ENCODE assay signal across 14 cellular contexts in the genomic region with DNA sequence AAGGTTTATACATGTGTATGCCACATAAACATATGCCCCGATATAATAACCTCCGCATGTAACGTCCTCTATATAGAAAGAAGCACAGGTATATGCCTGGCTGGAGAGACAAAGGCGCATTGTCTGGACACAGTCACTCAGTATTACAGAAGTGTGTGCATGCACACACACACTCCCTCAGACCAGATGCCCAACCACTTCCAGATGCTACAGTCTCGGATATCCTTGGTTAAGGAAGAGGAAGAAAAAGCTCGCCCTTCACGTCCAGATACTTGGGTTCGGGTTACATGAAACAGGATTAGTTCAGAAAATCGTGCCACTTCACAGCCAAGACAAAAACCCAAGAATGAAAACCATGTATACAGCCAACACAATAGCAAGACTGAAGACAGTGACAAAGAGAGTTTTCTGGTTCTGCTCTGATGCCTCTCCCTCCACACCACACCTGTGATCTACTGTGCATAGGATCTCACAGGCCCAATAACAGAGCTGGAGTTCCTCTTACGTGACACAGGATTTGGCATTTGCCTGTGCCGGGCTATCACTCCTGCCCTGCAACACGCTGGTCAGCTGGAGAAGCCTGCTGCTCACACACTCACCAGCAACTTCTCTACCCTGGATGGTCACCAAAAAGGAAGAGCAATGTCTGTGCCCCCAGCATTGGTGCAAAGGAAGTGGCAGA.
DNase-seq lines count a peak whose midpoint lies in the region; ATAC-seq, FAIRE-seq and TF ChIP-seq lines count a peak whose summit lies in the region.
"Had no signal": no experiment of that assay in that cellular context is flagged by ENCODE, and none has a peak within 500 bp of the region (broad histone marks: within the 10 kb centered on the region; RNA-seq: fewer than 3 reads in every experiment).

No MANE protein-coding gene starts in this region.

- TF ChIP-seq EP300 in SK-N-SH (IDR thresholded peaks at IDR 0.05; ENCODE audit: borderline replicate concordance in 1 of 2, low read depth in 1 of 2, low read length in 1 of 2) = peak in 1 of 2 experiments; percentile 54; a peak in 1 of 4 replicates

- H3K4me3 Mint-ChIP-seq in activated naive CD8-positive, alpha-beta T cell treated with anti-CD3 and anti-CD28 coated beads, Interleukin-2, amount 10 ng/mL, durations not matched to agents 7 days and 5 days = no peak overlapping the region
- no peak overlapping the region for H3K4me3 Mint-ChIP-seq in activated naive CD8-positive, alpha-beta T cell treated with anti-CD3 and anti-CD28 coated beads for 36 hours

- H3K27me3 Mint-ChIP-seq in activated naive CD8-positive, alpha-beta T cell treated with anti-CD3 and anti-CD28 coated beads, Interleukin-2, amount 10 ng/mL, durations not matched to agents 7 days and 5 days = no peaks in the 10 kb centered on the region
- no peaks in the 10 kb centered on the region for H3K27me3 Mint-ChIP-seq in activated naive CD8-positive, alpha-beta T cell treated with anti-CD3 and anti-CD28 coated beads for 36 hours

- POLR2A ChIA-PET in activated naive CD8-positive, alpha-beta T cell treated with anti-CD3 and anti-CD28 coated beads, Interleukin-2, amount 10 ng/mL, durations not matched to agents 7 days and 5 days (lab: Charles Lee) = no interaction called here
- POLR2A ChIA-PET in SK-N-SH (lab: Yijun Ruan, JAX) = no interaction called here

- H3K9me3 ChIP-seq in SK-N-SH = no peaks in the 10 kb centered on the region
- H3K9me3 ChIP-seq in hepatocyte (ENCODE audit: low read depth) = no peaks in the 10 kb centered on the region
- H3K9me3 ChIP-seq: transverse colon had no signal

- no peaks in the 10 kb centered on the region for H3K9me3 Mint-ChIP-seq in activated naive CD8-positive, alpha-beta T cell treated with anti-CD3 and anti-CD28 coated beads, Interleukin-2, amount 10 ng/mL, durations not matched to agents 7 days and 5 days
- no peaks in the 10 kb centered on the region for H3K9me3 Mint-ChIP-seq in activated naive CD8-positive, alpha-beta T cell treated with anti-CD3 and anti-CD28 coated beads for 36 hours

- H3K4me2 ChIP-seq in SK-N-SH (peak overlapping the region; percentile 52; the same call in 1 of the 2 replicates), hepatocyte (peak overlapping the region; percentile 13)

- FAIRE-seq in GM19239 (lab: Jason Lieb, UNC) = no peak
- FAIRE-seq: endothelial cell of umbilical vein had no signal

- H3K36me3 ChIP-seq in SK-N-SH (replicated peaks in 1 of 2; ENCODE audit: control insufficient read depth in 1 of 2, insufficient read depth in 2 of 2, low read length in 1 of 2) (no peaks in the 10 kb centered on the region), hepatocyte (replicated peaks; ENCODE audit: insufficient read depth, low read depth) (no peaks in the 10 kb centered on the region)
- H3K36me3 ChIP-seq: transverse colon had no signal

- H3K4me1 ChIP-seq in SK-N-SH (ENCODE audit: control insufficient read depth in 1 of 2, insufficient read depth in 2 of 2, low read depth in 1 of 2, low read length in 1 of 2) = peaks cover 34 to 84% of the 10 kb centered on the region in 2 experiments
- peaks cover 57% of the 10 kb centered on the region for H3K4me1 ChIP-seq in hepatocyte (ENCODE audit: insufficient read depth)

- H4K20me1 ChIP-seq in SK-N-SH (ENCODE audit: insufficient read depth) (no peaks in the 10 kb centered on the region; the same call in 1 of the 2 replicates), hepatocyte (ENCODE audit: insufficient read depth, poor library complexity, severe bottlenecking) (peaks cover 36% of the 10 kb centered on the region)

- H3K9me2 ChIP-seq in SK-N-SH = no peaks in the 10 kb centered on the region
- no peaks in the 10 kb centered on the region for H3K9me2 ChIP-seq in hepatocyte (replicated peaks; ENCODE audit: insufficient read depth)

- ATAC-seq in activated naive CD8-positive, alpha-beta T cell treated with anti-CD3 and anti-CD28 coated beads, Interleukin-2, amount 10 ng/mL, durations not matched to agents 7 days and 5 days (ENCODE audit: low read depth) = no peak
- ATAC-seq: HCT116 had no signal

- WGBS in SK-N-SH (ENCODE audit: low lambda C conversion rate) = 51% methylated on average over 10 of the region's 12 CpGs
- WGBS in hepatocyte (ENCODE audit: low lambda C conversion rate, missing lambda C conversion rate) = 60% methylated on average over 12 of the region's 12 CpGs

- H3K9ac ChIP-seq in SK-N-SH = no peak overlapping the region

- H3K36me3 Mint-ChIP-seq in activated naive CD8-positive, alpha-beta T cell treated with anti-CD3 and anti-CD28 coated beads, Interleukin-2, amount 10 ng/mL, durations not matched to agents 7 days and 5 days = peaks cover 5% of the 10 kb centered on the region
- H3K36me3 Mint-ChIP-seq in activated naive CD8-positive, alpha-beta T cell treated with anti-CD3 and anti-CD28 coated beads for 36 hours = peaks cover 6% of the 10 kb centered on the region

- H3K4me1 Mint-ChIP-seq in activated naive CD8-positive, alpha-beta T cell treated with anti-CD3 and anti-CD28 coated beads, Interleukin-2, amount 10 ng/mL, durations not matched to agents 7 days and 5 days = peaks cover 27% of the 10 kb centered on the region
- peaks cover 52% of the 10 kb centered on the region for H3K4me1 Mint-ChIP-seq in activated naive CD8-positive, alpha-beta T cell treated with anti-CD3 and anti-CD28 coated beads for 36 hours

- DNase-seq in activated naive CD8-positive, alpha-beta T cell treated with anti-CD3 and anti-CD28 coated beads, Interleukin-2, amount 10 ng/mL, durations not matched to agents 7 days and 5 days = no peak
- DNase-seq in activated naive CD8-positive, alpha-beta T cell treated with anti-CD3 and anti-CD28 coated beads for 36 hours = no peak
- DNase-seq in SK-N-SH = peak; percentile 65
- DNase-seq in hepatocyte (ENCODE audit: low spot score) = no peak
- DNase-seq in GM19239 (ENCODE audit: insufficient read length, low spot score) = no peak
- DNase-seq in effector CD4-positive, alpha-beta T cell = no peak
- DNase-seq in islet precursor cell = no peak
- DNase-seq: activated effector memory CD4-positive, alpha-beta T cell treated with anti-CD3 and anti-CD28 coated beads, Interleukin-2, amount 50 U/mL, for 16 hours; NCI-H748 treated with DMSO at 0.1 percent for 48 hours; T1000; transverse colon had no signal

- H3K4me3 ChIP-seq in SK-N-SH (ENCODE audit: low read depth in 2 of 2, low read length in 1 of 2) (no peak overlapping the region), hepatocyte (no peak overlapping the region)
- H3K4me3 ChIP-seq: transverse colon had no signal

- H3K27me3 ChIP-seq in SK-N-SH (ENCODE audit: insufficient read depth) (no peaks in the 10 kb centered on the region), hepatocyte (no peaks in the 10 kb centered on the region)
- H3K27me3 ChIP-seq: transverse colon had no signal

- TF ChIP-seq CTCF in SK-N-SH (IDR thresholded peaks at IDR 0.05) (no peak), hepatocyte (IDR thresholded peaks at IDR 0.05; ENCODE audit: poor library complexity) (no peak)

- peaks cover 6% of the 10 kb centered on the region for H3F3A ChIP-seq in SK-N-SH (replicated peaks; ENCODE audit: insufficient read depth)

- no peak for TF ChIP-seq RAD21 in SK-N-SH (IDR thresholded peaks at IDR 0.05; ENCODE audit: low read length)

- CTCF ChIA-PET in SK-N-SH (lab: Yijun Ruan, JAX) = interaction anchor here (1.3 kb wide), 1 partner anchor 12 kb away, joined by 5 read pairs; no protein-coding TSS in a partner anchor

- peak overlapping the region; percentile 54 for H3K27ac Mint-ChIP-seq in activated naive CD8-positive, alpha-beta T cell treated with anti-CD3 and anti-CD28 coated beads, Interleukin-2, amount 10 ng/mL, durations not matched to agents 7 days and 5 days
- no peak overlapping the region for H3K27ac Mint-ChIP-seq in activated naive CD8-positive, alpha-beta T cell treated with anti-CD3 and anti-CD28 coated beads for 36 hours

- H2AFZ ChIP-seq in SK-N-SH (ENCODE audit: low read depth) (no peak overlapping the region), hepatocyte (no peak overlapping the region)

- peaks cover 16% of the 10 kb centered on the region for H3K79me2 ChIP-seq in SK-N-SH (ENCODE audit: insufficient read depth)
- peaks cover 83% of the 10 kb centered on the region for H3K79me2 ChIP-seq in hepatocyte

- H3K27ac ChIP-seq in SK-N-SH (ENCODE audit: low read depth in 2 of 2, low read length in 1 of 2) (peak overlapping the region; percentile 7 to 88; a peak in 3 of 4 replicates), hepatocyte (peak overlapping the region; percentile 71), temporal lobe (ENCODE audit: low read depth, low read length) (peak overlapping the region; percentile 88)

TF ChIP-seq in SK-N-SH, 30 proteins besides CTCF, POLR2A, EP300 and RAD21 (continues in another document):
- no peak for TF ChIP-seq TAF1 (IDR thresholded peaks at IDR 0.05; ENCODE audit: borderline replicate concordance, low read depth, low read length)
- TF ChIP-seq RXRA (IDR thresholded peaks at IDR 0.05; ENCODE audit: borderline replicate concordance, low read depth) = no peak
- no peak; the same call in 1 of the 2 replicates for TF ChIP-seq NFIC (IDR thresholded peaks at IDR 0.05; ENCODE audit: borderline replicate concordance)
- TF ChIP-seq TEAD4 (IDR thresholded peaks at IDR 0.05; ENCODE audit: borderline replicate concordance, insufficient read depth) = no peak
- no peak for TF ChIP-seq YY1 (IDR thresholded peaks at IDR 0.05; ENCODE audit: low read depth)
- no peak for TF ChIP-seq SMC3 (IDR thresholded peaks at IDR 0.05; ENCODE audit: low read depth, low read length)
